5 cellular contexts compared by ENCODE assay signal in the genomic region with DNA sequence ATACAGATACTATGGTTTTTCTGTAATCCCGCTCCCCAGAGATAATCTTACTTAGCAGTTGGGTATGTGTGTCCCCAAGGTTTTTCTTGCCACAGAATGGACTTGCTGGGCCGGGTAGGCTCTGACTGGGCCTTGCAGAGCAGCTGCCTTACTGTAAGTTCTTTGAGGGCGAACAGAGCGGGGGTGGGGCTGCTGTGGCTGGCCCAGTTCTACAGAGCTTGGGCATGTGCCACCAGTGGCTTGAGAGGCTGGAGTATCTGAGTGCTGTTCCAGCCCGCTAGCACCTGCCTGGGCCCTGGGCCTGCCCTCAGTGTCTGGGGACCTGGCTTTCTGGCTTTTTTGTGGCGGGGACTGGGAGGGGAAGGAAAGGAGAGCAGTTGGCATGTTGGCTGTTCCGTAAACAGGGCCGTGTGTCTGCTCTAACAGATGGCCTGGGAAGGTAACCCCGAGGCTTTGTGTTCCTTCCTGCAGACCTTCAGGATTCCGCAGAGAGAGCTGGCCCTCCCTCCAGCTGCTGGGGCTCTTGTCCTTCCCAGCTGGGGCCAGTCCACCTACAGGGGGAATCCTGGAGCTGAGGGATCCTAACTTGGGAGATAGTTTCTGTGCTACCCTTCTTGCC. TPM values are rescaled to one million over a fixed set of nuclear protein-coding genes. Genes with fewer than 3 reads are reported as not detected.
"Had no signal": no experiment of that assay in that cellular context is flagged by ENCODE, and none has a peak within 500 bp of the region (broad histone marks: within the 10 kb centered on the region; RNA-seq: fewer than 3 reads in every experiment).

No MANE protein-coding gene starts in this region.

RNA-seq across cellular contexts. Expression of gene RIMBP3B, which starts 56.6 kb away (rescaled TPM):
- total RNA-seq: MCF 10A, PC-3, Peyer's patch, RPMI7951 had no signal
- polyA plus RNA-seq: SK-N-SH had no signal
